32 cellular contexts compared by ENCODE assay signal in the genomic region with DNA sequence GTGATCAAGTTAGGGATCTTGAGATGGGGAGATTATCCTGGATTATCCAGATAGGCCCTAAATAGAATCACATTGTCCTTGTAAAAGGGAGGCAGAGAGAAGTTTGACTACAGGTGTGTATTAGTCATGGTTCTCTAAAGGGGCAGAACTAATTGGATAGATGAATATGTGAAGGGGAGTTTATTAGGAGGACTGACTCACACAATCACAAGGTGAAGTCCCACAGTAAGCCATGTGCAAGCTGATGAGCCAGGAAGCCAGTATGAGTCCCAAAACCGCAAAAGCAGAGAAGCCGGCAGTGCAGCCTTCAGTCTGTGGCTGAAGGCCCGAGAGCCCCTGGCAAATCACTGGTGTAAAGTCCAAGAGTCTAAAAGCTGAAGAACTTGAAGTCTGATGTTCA.
A peak's percentile ranks its signal among the peaks of the same experiment; 100 is the strongest.
DNase-seq lines count a peak whose midpoint lies in the region; ATAC-seq, FAIRE-seq and TF ChIP-seq lines count a peak whose summit lies in the region.
"Had no signal": no experiment of that assay in that cellular context is flagged by ENCODE, and none has a peak within 500 bp of the region (broad histone marks: within the 10 kb centered on the region; RNA-seq: fewer than 3 reads in every experiment).

No MANE protein-coding gene starts in this region.

- no peaks in the 10 kb centered on the region for H4K20me1 ChIP-seq in OCI-LY7 (ENCODE audit: insufficient read depth, low read length)

- H3K4me2 ChIP-seq in OCI-LY7 (ENCODE audit: low read length), result no peak overlapping the region

- intact Hi-C loops in psoas muscle (cut with DNase I) (loop anchor here (5.0 to 10.0 kb wide), 2 partner anchors 179 to 302 kb away; no protein-coding TSS in a partner anchor), OCI-LY7 (cut with micrococcal nuclease; ENCODE audit: unreplicated experiment) (no loop called here)

- no peaks in the 10 kb centered on the region for H3K79me2 ChIP-seq in OCI-LY7 (ENCODE audit: insufficient read depth, low read depth, low read length)

- CTCF ChIA-PET in OCI-LY7 (lab: Charles Lee; ENCODE audit: unreplicated experiment), result no interaction called here

- H3K4me3 ChIP-seq in bronchial epithelial cell (ENCODE audit: low read depth, low read length) (no peak overlapping the region), psoas muscle (no peak overlapping the region), OCI-LY7 (ENCODE audit: low read depth, low read length, poor library complexity, severe bottlenecking) (no peak overlapping the region)
- H3K4me3 ChIP-seq: coronary artery, esophagus squamous epithelium, upper lobe of left lung had no signal

- TF ChIP-seq POLR2A in H54 (IDR thresholded peaks at IDR 0.05; ENCODE audit: low read depth, low read length), result no peak

- ATAC-seq in psoas muscle (peak; percentile 23 to 83 (median 71)), HG03280 (IDR thresholded peaks at IDR 0.05; ENCODE audit: unreplicated experiment) (no peak)
- ATAC-seq: activated T-helper 17 cell treated with anti-CD3 and anti-CD28 coated beads, Interleukin-2, amount 50 U/mL, for 72 hours; effector memory CD8-positive, alpha-beta T cell; natural killer cell; stimulated activated effector memory CD8-positive, alpha-beta T cell treated with anti-CD3 and anti-CD28 coated beads, Interleukin-12 subunit alpha, Interleukin-12 subunit beta, amount 100 ng/mL, for 72 hours had no signal

- H3K4me1 ChIP-seq in psoas muscle, result peaks cover 13% of the 10 kb centered on the region
- no peaks in the 10 kb centered on the region for H3K4me1 ChIP-seq in OCI-LY7 (ENCODE audit: insufficient read depth, low read length, poor library complexity, severe bottlenecking)
- H3K4me1 ChIP-seq: upper lobe of left lung had no signal

- WGBS in psoas muscle, 3 donors, result 65 to 88% (median 69%) methylated on average over 3 of the region's 3 CpGs

- H3K27ac ChIP-seq in psoas muscle (peak overlapping the region; percentile 75), OCI-LY7 (ENCODE audit: low read depth, low read length, poor library complexity, severe bottlenecking) (no peak overlapping the region)
- H3K27ac ChIP-seq: coronary artery, esophagus squamous epithelium, upper lobe of left lung had no signal

- no TSS peak for BruUV-seq in OCI-LY7 (replicated peaks; lab: Mats Ljungman, UMichigan)

- peak; percentile 94 for FAIRE-seq in H54 (lab: Jason Lieb, UNC)
- FAIRE-seq in bronchial epithelial cell (lab: Jason Lieb, UNC), result no peak
- FAIRE-seq: frontal cortex, G401.6, TTC549 had no signal

- H3K27me3 ChIP-seq in bronchial epithelial cell (ENCODE audit: control insufficient read depth, insufficient read depth, low read length), result no peaks in the 10 kb centered on the region
- no peaks in the 10 kb centered on the region for H3K27me3 ChIP-seq in psoas muscle (ENCODE audit: insufficient read depth in 3 of 3, low read length in 2 of 3)
- H3K27me3 ChIP-seq: upper lobe of left lung had no signal

- no peaks in the 10 kb centered on the region for H3K9me3 ChIP-seq in psoas muscle
- H3K9me3 ChIP-seq in OCI-LY7 (ENCODE audit: low read length), result no peaks in the 10 kb centered on the region
- H3K9me3 ChIP-seq: esophagus squamous epithelium, upper lobe of left lung had no signal

- H3K36me3 ChIP-seq in bronchial epithelial cell (ENCODE audit: control insufficient read depth, insufficient read depth, low read length), result no peaks in the 10 kb centered on the region
- H3K36me3 ChIP-seq in psoas muscle (ENCODE audit: insufficient read depth in 1 of 2, low read depth in 1 of 2), result no peaks in the 10 kb centered on the region
- no peaks in the 10 kb centered on the region for H3K36me3 ChIP-seq in OCI-LY7 (ENCODE audit: insufficient read depth, low read length)
- H3K36me3 ChIP-seq: esophagus squamous epithelium, upper lobe of left lung had no signal

- no peak overlapping the region for H2AFZ ChIP-seq in OCI-LY7 (ENCODE audit: low read length)

- POLR2A ChIA-PET in OCI-LY7 (lab: Charles Lee), result no interaction called here

- no peaks in the 10 kb centered on the region for H3K9me2 ChIP-seq in OCI-LY7 (ENCODE audit: insufficient read depth, low read length)

- no peak for DNase-seq in H54 (ENCODE audit: insufficient read length, low spot score)
- peak; percentile 64 for DNase-seq in NCI-H82 treated with DMSO at 0.1 percent for 48 hours (lab: John Stamatoyannopoulos, UW; ENCODE audit: unreplicated experiment)
- peak; percentile 46 for DNase-seq in bronchial epithelial cell (ENCODE audit: low read depth)
- DNase-seq in psoas muscle, result no peak
- DNase-seq in OCI-LY7 (ENCODE audit: low spot score), result no peak
- no peak for DNase-seq in NCI-H226
- no peak for DNase-seq in germinal center (ENCODE audit: low spot score)
- DNase-seq: ACHN; activated CD4-positive, alpha-beta memory T cell treated with anti-CD3 and anti-CD28 coated beads, Interleukin-2, amount 10 ng/mL, durations not matched to agents 7 days and 5 days; activated naive CD4-positive, alpha-beta T cell treated with anti-CD3 and anti-CD28 coated beads, Interleukin-2, amount 50 U/mL, for 16 hours; amniotic stem cell; effector memory CD8-positive, alpha-beta T cell; esophagus squamous epithelium; GOT3; hypothalamus; immature natural killer cell; KBM-7; midbrain; MV-4-11; natural killer cell; RPMI8226; stimulated activated CD4-positive, alpha-beta T cell treated with anti-CD3 and anti-CD28 coated beads, Interleukin-4, amount 100 ng/mL, for 1 hour; substantia nigra; T-helper 1 cell; upper lobe of left lung had no signal

- no peak for TF ChIP-seq CTCF in bronchial epithelial cell (IDR thresholded peaks at IDR 0.05; ENCODE audit: insufficient read depth, low read length, severe bottlenecking)
- no peak for TF ChIP-seq CTCF in psoas muscle (IDR thresholded peaks at IDR 0.05)
- TF ChIP-seq CTCF in OCI-LY7 (conservative IDR thresholded peaks at IDR 0.05; ENCODE audit: low read length), result no peak

Comparison
In these comparisons a context has a peak if more than half of its experiments do, and no peak if none do; other contexts are left out.
1. DNase-seq: peak in NCI-H82 treated with DMSO at 0.1 percent for 48 hours (single experiment) and bronchial epithelial cell (single experiment); none in H54 (single experiment), psoas muscle (0 of 2), OCI-LY7 (single experiment), NCI-H226 (single experiment) and germinal center (single experiment).